ENCODE assay signal across 26 cellular contexts in the genomic region with DNA sequence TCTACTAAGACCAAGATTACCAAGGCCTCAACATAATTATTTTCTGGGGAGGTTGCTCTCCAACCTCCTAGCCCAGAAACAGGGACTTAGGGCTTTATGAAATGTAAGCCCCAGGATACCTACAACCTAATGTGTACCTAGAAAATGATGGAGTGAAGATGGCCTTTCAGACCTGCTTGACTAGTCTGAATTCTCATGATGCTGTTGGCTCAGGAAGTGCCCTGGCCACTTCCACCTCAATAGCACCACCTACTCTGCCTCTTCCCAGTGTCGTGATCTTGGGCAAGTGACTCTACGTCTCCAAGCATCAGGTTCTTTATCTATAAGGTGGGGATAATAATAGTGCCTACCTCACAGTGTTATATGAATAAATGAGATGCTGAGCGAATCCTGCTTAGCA.
"Had no signal": no experiment of that assay in that cellular context is flagged by ENCODE, and none has a peak within 500 bp of the region (broad histone marks: within the 10 kb centered on the region; RNA-seq: fewer than 3 reads in every experiment).

No MANE protein-coding gene starts in this region.

- DNase-seq: naive thymus-derived CD4-positive, alpha-beta T cell; natural killer cell; nucleus accumbens; psoas muscle; right lobe of liver; small intestine; stimulated activated CD4-positive, alpha-beta T cell treated with anti-CD3 and anti-CD28 coated beads, Interleukin-15, amount 100 ng/mL, for 24 hours; stimulated activated CD4-positive, alpha-beta T cell treated with anti-CD3 and anti-CD28 coated beads, Interleukin-4, amount 100 ng/mL, for 1 hour; stimulated activated CD4-positive, alpha-beta T cell treated with anti-CD3 and anti-CD28 coated beads, Interleukin-4, amount 100 ng/mL, for 4 hours; stimulated activated CD8-positive, alpha-beta memory T cell treated with anti-CD3 and anti-CD28 coated beads, Interleukin-4, amount 100 ng/mL, for 48 hours; stimulated activated naive CD4-positive, alpha-beta T cell; stimulated activated naive CD8-positive, alpha-beta T cell treated with anti-CD3 and anti-CD28 coated beads, Interleukin-15, amount 100 ng/mL, for 72 hours; stimulated activated naive CD8-positive, alpha-beta T cell treated with anti-CD3 and anti-CD28 coated beads, Interleukin-15, Interleukin-2, amounts not matched to agents 100 U/mL and 50 U/mL, for 24 hours; substantia nigra; testis; tibial artery; transverse colon; upper lobe of right lung; uterus had no signal

- H3K4me1 Mint-ChIP-seq: natural killer cell; stimulated activated memory B cell treated with anti-CD40 and anti-IgM and Interleukin-4, amounts not matched to agents 10 μg/mL and 1 μg/mL and 100 μg/mL, for 72 hours had no signal

- H3K27me3 Mint-ChIP-seq: progenitor cell of endocrine pancreas; stimulated activated memory B cell treated with anti-CD40 and anti-IgM and Interleukin-4, amounts not matched to agents 10 μg/mL and 1 μg/mL and 100 μg/mL, for 72 hours; type B pancreatic cell had no signal

- H3K36me3 Mint-ChIP-seq: naive thymus-derived CD4-positive, alpha-beta T cell; natural killer cell; type B pancreatic cell had no signal

- H3K4me3 Mint-ChIP-seq: naive thymus-derived CD4-positive, alpha-beta T cell; natural killer cell; nephron; stimulated activated memory B cell treated with anti-CD40 and anti-IgM and Interleukin-4, amounts not matched to agents 10 μg/mL and 1 μg/mL and 100 μg/mL, for 72 hours; stimulated activated naive CD8-positive, alpha-beta T cell treated with anti-CD3 and anti-CD28 coated beads, Interleukin-15, amount 100 ng/mL, for 72 hours; type B pancreatic cell had no signal

- H3K27ac Mint-ChIP-seq: nephron; progenitor cell of endocrine pancreas; stimulated activated memory B cell treated with anti-CD40 and anti-IgM and Interleukin-4, amounts not matched to agents 10 μg/mL and 1 μg/mL and 100 μg/mL, for 72 hours; type B pancreatic cell had no signal

- H3K4me3 ChIP-seq: pancreas, psoas muscle, right lobe of liver, sigmoid colon, suprapubic skin, testis, tibial artery, transverse colon, upper lobe of right lung, uterus had no signal

- H3K9me3 Mint-ChIP-seq: naive thymus-derived CD4-positive, alpha-beta T cell; natural killer cell; nephron; stimulated activated memory B cell treated with anti-CD40 and anti-IgM and Interleukin-4, amounts not matched to agents 10 μg/mL and 1 μg/mL and 100 μg/mL, for 72 hours; stimulated activated naive CD8-positive, alpha-beta T cell treated with anti-CD3 and anti-CD28 coated beads, Interleukin-15, amount 100 ng/mL, for 72 hours; type B pancreatic cell had no signal
